ENCODE assay signal across 1 cellular context in genomic region chr2:157698430-157698829, GRCh38.
TF ChIP-seq lines count a peak whose summit lies in the region.

No MANE protein-coding gene starts in this region.

TF ChIP-seq in GM23338, 12 proteins besides CTCF, POLR2A, EP300 and RAD21 (continued from another document):
- TF ChIP-seq NANOG (IDR thresholded peaks at IDR 0.05; ENCODE audit: borderline replicate concordance) (no peak), ZNF331 (CRISPR knock-in tag; IDR thresholded peaks at IDR 0.05; ENCODE audit: low read depth) (no peak), REST (IDR thresholded peaks at IDR 0.05; ENCODE audit: unreplicated experiment) (no peak)
TF ChIP-seq in GM23338: peak in this region for 0.
